13 cellular contexts compared by ENCODE assay signal in the genomic region with DNA sequence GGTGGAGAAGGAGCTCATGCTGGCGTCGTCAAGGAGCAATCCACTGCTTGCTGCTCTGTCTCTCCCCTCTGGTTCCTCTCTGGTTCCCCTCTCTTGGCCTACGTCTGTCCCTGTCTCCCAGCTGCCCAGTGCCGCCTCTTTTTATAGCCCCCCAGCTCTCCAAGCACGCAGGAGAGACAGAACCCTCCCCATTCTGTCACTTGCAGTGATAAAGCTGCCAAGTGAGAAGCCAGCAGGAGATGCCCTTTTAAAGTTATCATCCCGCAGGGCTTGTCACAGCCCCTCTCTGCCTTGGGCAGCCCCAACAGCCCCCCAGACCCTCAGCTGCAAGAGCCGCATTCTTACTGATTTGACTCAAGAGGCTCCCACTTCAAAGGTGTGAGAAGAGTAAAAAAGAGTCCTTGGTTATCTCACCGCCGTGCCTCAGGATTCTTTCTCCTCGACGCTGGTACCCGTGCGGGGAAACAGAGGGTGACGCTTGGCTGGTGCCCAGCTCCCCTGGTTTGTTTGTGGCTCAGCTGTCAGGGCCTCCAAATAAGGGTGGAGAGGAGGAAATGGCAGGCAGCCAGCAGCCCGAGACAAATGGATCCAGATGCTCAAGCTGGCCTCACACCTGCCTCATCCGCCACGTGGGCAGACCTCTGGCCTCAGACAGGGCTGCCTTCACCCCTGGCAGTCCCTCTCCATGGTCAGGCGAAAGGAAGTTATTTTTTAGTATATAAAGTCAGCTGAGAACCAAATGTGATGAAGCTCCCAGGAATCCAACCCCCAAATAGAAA. TPM values are rescaled to one million over a fixed set of nuclear protein-coding genes. Genes with fewer than 3 reads are reported as not detected.
DNase-seq lines count a peak whose midpoint lies in the region; ATAC-seq and TF ChIP-seq lines count a peak whose summit lies in the region.
"Had no signal": no experiment of that assay in that cellular context is flagged by ENCODE, and none has a peak within 500 bp of the region (broad histone marks: within the 10 kb centered on the region; RNA-seq: fewer than 3 reads in every experiment).

A gene (minus strand): TSS at position 117 of the 779 bp plus-strand sequence. CDS start 99 bp downstream, at position 18.

- H3F3A ChIP-seq in DOHH2 (ENCODE audit: control insufficient read depth, insufficient read depth), result peaks cover 4% of the 10 kb centered on the region

- H3K27ac Mint-ChIP-seq in CD4-positive, alpha-beta T cell, result no peak within 1 kb of the TSS

- H3K9me2 ChIP-seq in DOHH2 (replicated peaks; ENCODE audit: control insufficient read depth, low read length), result no peaks in the 10 kb centered on the region

- H3K9me3 Mint-ChIP-seq in CD4-positive, alpha-beta T cell, result no peaks in the 10 kb centered on the region

- peak; percentile 62 for DNase-seq in NCI-H2029 treated with DMSO at 0.1 percent for 48 hours (lab: John Stamatoyannopoulos, UW)
- DNase-seq in SHP77 (lab: John Stamatoyannopoulos, UW), result peak; percentile 92 to 93
- peak; percentile 89 for DNase-seq in myocyte (ENCODE audit: low read depth)
- no peak for DNase-seq in upper lobe of right lung
- DNase-seq in CD4-positive, alpha-beta T cell, result no peak
- DNase-seq in HuH-7.5 (ENCODE audit: low spot score), result no peak
- DNase-seq: activated T-cell treated with anti-CD3 and anti-CD28 coated beads, Interleukin-2, amount 50 U/mL, for 48 hours; naive thymus-derived CD4-positive, alpha-beta T cell; WERI-Rb-1 had no signal

- H3K79me2 ChIP-seq in DOHH2 (ENCODE audit: control insufficient read depth, low read length), result no peaks in the 10 kb centered on the region

- H3K9me3 ChIP-seq in DOHH2 (ENCODE audit: control insufficient read depth, insufficient read depth, low read length) (no peaks in the 10 kb centered on the region), upper lobe of right lung (no peaks in the 10 kb centered on the region)
- H3K9me3 ChIP-seq in CD4-positive, alpha-beta T cell (ENCODE audit: control insufficient read depth, low read length), result no peaks in the 10 kb centered on the region
- H3K9me3 ChIP-seq: breast epithelium had no signal

- H3K36me3 Mint-ChIP-seq in CD4-positive, alpha-beta T cell (ENCODE audit: low read depth), result peaks cover 14% of the 10 kb centered on the region

- intact Hi-C loops in upper lobe of right lung (cut with DNase I), result no loop called here
- intact Hi-C loops in CD4-positive, alpha-beta T cell (cut with DNase I, micrococcal nuclease), result no loop called here

- H3K4me1 Mint-ChIP-seq in CD4-positive, alpha-beta T cell (ENCODE audit: low read depth), result peaks cover 3% of the 10 kb centered on the region

- H3K4me2 ChIP-seq in DOHH2 (ENCODE audit: low read length), result peak within 1 kb of the TSS; percentile 48

- H3K4me3 Mint-ChIP-seq in CD4-positive, alpha-beta T cell, result no peak within 1 kb of the TSS
- H3K4me3 Mint-ChIP-seq: naive thymus-derived CD4-positive, alpha-beta T cell had no signal

- CTCF ChIA-PET in CD4-positive, alpha-beta T cell (lab: Charles Lee), result interaction anchor here (0.5 kb wide), 1 partner anchor 25 kb away, joined by 3 read pairs; no protein-coding TSS in a partner anchor

- no peaks in the 10 kb centered on the region; the same call in 1 of the 2 replicates for H4K20me1 ChIP-seq in DOHH2 (ENCODE audit: control insufficient read depth, insufficient read depth, low read depth, low read length)

- POLR2A ChIA-PET in CD4-positive, alpha-beta T cell (lab: Charles Lee), result no interaction called here

- TF ChIP-seq CTCF in DOHH2 (IDR thresholded peaks at IDR 0.05; ENCODE audit: low read depth, low read length, poor library complexity, severe bottlenecking), result no peak
- no peak for TF ChIP-seq CTCF in upper lobe of right lung (IDR thresholded peaks at IDR 0.05)
- no peak for TF ChIP-seq CTCF in CD4-positive, alpha-beta T cell (IDR thresholded peaks at IDR 0.05)

- H3K27ac ChIP-seq in DOHH2 (ENCODE audit: low read depth, low read length) (no peak within 1 kb of the TSS), upper lobe of right lung (no peak within 1 kb of the TSS)
- H3K27ac ChIP-seq in CD4-positive, alpha-beta T cell (ENCODE audit: low read depth, low read length), result no peak within 1 kb of the TSS
- H3K27ac ChIP-seq: breast epithelium, RWPE1, WERI-Rb-1 had no signal

- H3K27me3 Mint-ChIP-seq in CD4-positive, alpha-beta T cell, result peaks cover 11% of the 10 kb centered on the region

- H3K4me1 ChIP-seq in DOHH2 (ENCODE audit: control insufficient read depth, low read length) (peaks cover 61% of the 10 kb centered on the region), upper lobe of right lung (no peaks in the 10 kb centered on the region)
- H3K4me1 ChIP-seq: breast epithelium had no signal

- no peak for ATAC-seq in upper lobe of right lung
- ATAC-seq in CD4-positive, alpha-beta T cell (ENCODE audit: poor library complexity), result no peak
- ATAC-seq: HCT116; naive thymus-derived CD4-positive, alpha-beta T cell had no signal

- H3K36me3 ChIP-seq in DOHH2 (ENCODE audit: control insufficient read depth, low read length) (peaks cover 39% of the 10 kb centered on the region), upper lobe of right lung (peaks cover 18% of the 10 kb centered on the region)
- H3K36me3 ChIP-seq: breast epithelium had no signal

- H3K4me3 ChIP-seq in DOHH2 (ENCODE audit: low read length) (peak within 1 kb of the TSS; percentile 3; the same call in 1 of the 2 replicates), upper lobe of right lung (no peak within 1 kb of the TSS)
- H3K4me3 ChIP-seq: breast epithelium had no signal

- H3K27me3 ChIP-seq in DOHH2 (ENCODE audit: control insufficient read depth, low read length), result peaks cover 2% of the 10 kb centered on the region
- peaks cover 4% of the 10 kb centered on the region for H3K27me3 ChIP-seq in upper lobe of right lung
- H3K27me3 ChIP-seq in CD4-positive, alpha-beta T cell (ENCODE audit: control insufficient read depth, insufficient read depth, low read length), result peaks cover 10% of the 10 kb centered on the region
- H3K27me3 ChIP-seq: breast epithelium had no signal

RNA-seq across cellular contexts. Expression of the gene that starts here (rescaled TPM):
- total RNA-seq in myocyte (0.47 and 1.3 TPM in 2 replicates), upper lobe of right lung (8.4 TPM)
- 1.6 TPM for polyA plus RNA-seq in myocyte (2012)
- total RNA-seq in CD4-positive, alpha-beta T cell, result not detected
- total RNA-seq: naive thymus-derived CD4-positive, alpha-beta T cell had no signal
- polyA plus RNA-seq: naive thymus-derived CD4-positive, alpha-beta T cell had no signal

Comparison
In these comparisons a context has a peak if more than half of its experiments do, and no peak if none do; other contexts are left out.
1. DNase-seq: peak in NCI-H2029 treated with DMSO at 0.1 percent for 48 hours (single experiment), SHP77 (2 of 2) and myocyte (single experiment); none in upper lobe of right lung (single experiment), CD4-positive, alpha-beta T cell (0 of 10) and HuH-7.5 (single experiment).